20 cellular contexts compared by ENCODE assay signal in the genomic region with DNA sequence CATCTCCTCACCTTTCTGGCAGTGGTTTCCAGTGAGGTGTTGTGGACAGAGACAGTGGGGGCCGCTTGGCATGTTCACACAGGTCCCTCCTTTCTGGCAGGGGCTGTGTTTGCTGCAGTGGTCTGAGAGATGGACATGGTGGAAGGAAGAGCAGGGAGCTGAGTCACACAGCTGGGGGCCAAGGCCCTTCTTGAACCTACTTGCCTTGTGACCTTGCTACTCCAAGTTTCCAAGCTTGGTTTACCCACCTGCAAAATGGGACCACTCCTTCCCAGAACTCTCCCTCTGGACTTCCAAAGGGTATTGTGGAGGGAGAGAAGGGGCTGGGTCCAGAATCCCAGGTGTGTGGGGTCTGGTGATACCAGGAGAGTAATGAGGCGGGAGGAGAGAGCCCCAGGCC. TPM values are rescaled to one million over a fixed set of nuclear protein-coding genes. Genes with fewer than 3 reads are reported as not detected.
DNase-seq lines count a peak whose midpoint lies in the region; ATAC-seq lines count a peak whose summit lies in the region.
"Had no signal": no experiment of that assay in that cellular context is flagged by ENCODE, and none has a peak within 500 bp of the region (broad histone marks: within the 10 kb centered on the region; RNA-seq: fewer than 3 reads in every experiment).

No MANE protein-coding gene starts in this region.

- POLR2A ChIA-PET in CD4-positive, alpha-beta memory T cell (lab: Charles Lee; ENCODE audit: partially characterized antibody), result interaction anchor here (1.1 to 7.1 kb wide), 9 partner anchors 9 to 92 kb away, joined by 4 to 555 read pairs (median 19); a partner anchor contains a TSS

- peaks cover 6 to 37% (median 23%) of the 10 kb centered on the region in 4 donors for H3K4me1 Mint-ChIP-seq in CD4-positive, alpha-beta memory T cell
- peaks cover 25% of the 10 kb centered on the region for H3K4me1 Mint-ChIP-seq in activated naive CD8-positive, alpha-beta T cell treated with anti-CD3 and anti-CD28 coated beads for 36 hours
- peaks cover 43 to 44% of the 10 kb centered on the region in 2 donors for H3K4me1 Mint-ChIP-seq in natural killer cell treated with Interleukin-12 subunit alpha and Interleukin-12 subunit beta and Interleukin-15 and Interleukin-18, amount 100 ng/mL, for 72 hours (ENCODE audit: low read depth in 2 of 2)

- no peak overlapping the region for H2BK5ac ChIP-seq in trophoblast cell (ENCODE audit: low read depth, low read length, poor library complexity)

- no peak overlapping the region for H3K14ac ChIP-seq in trophoblast cell (ENCODE audit: low read length)

- peaks cover 2% of the 10 kb centered on the region for H3K79me1 ChIP-seq in trophoblast cell (ENCODE audit: low read length)

- no peak for ATAC-seq in natural killer cell treated with Interleukin-12 subunit alpha and Interleukin-12 subunit beta and Interleukin-15 and Interleukin-18, amount 100 ng/mL, for 72 hours
- ATAC-seq in sciatic nerve (no peak), HG02610 (IDR thresholded peaks at IDR 0.05; ENCODE audit: unreplicated experiment) (no peak)

- H4K8ac ChIP-seq in trophoblast cell (ENCODE audit: low read depth, low read length), result no peak overlapping the region

- no peak overlapping the region for H3K23ac ChIP-seq in trophoblast cell (ENCODE audit: low read length)

- intact Hi-C loops in CD4-positive, alpha-beta memory T cell (cut with micrococcal nuclease), result no loop called here
- intact Hi-C loops in sciatic nerve (cut with DNase I), result no loop called here

- H3K4me1 ChIP-seq in CD4-positive, alpha-beta memory T cell (ENCODE audit: insufficient read depth, low read length), result peaks cover 39% of the 10 kb centered on the region
- peaks cover 14 to 23% of the 10 kb centered on the region in 2 experiments for H3K4me1 ChIP-seq in trophoblast cell (ENCODE audit: control insufficient read depth in 1 of 2, insufficient read depth in 2 of 2, low read length in 2 of 2)

- H2BK12ac ChIP-seq in trophoblast cell (ENCODE audit: low read length), result no peak overlapping the region

- peak overlapping the region in 4 of 7 donors; percentile 30 to 84 (median 61) for H3K27ac Mint-ChIP-seq in CD4-positive, alpha-beta memory T cell
- no peak overlapping the region for H3K27ac Mint-ChIP-seq in activated naive CD8-positive, alpha-beta T cell treated with anti-CD3 and anti-CD28 coated beads for 36 hours
- no peak overlapping the region for H3K27ac Mint-ChIP-seq in natural killer cell treated with Interleukin-12 subunit alpha and Interleukin-12 subunit beta and Interleukin-15 and Interleukin-18, amount 100 ng/mL, for 72 hours
- H3K27ac Mint-ChIP-seq: progenitor cell of endocrine pancreas had no signal

- no CpG with 5 or more reads among the region's 2 CpGs for WGBS in trophoblast cell (ENCODE audit: extremely low coverage, insufficient coverage, insufficient read length)

- no peak overlapping the region for H4K91ac ChIP-seq in trophoblast cell (ENCODE audit: low read depth, low read length)

- H3K36me3 Mint-ChIP-seq in CD4-positive, alpha-beta memory T cell, result no peaks in the 10 kb centered on the region
- H3K36me3 Mint-ChIP-seq in activated naive CD8-positive, alpha-beta T cell treated with anti-CD3 and anti-CD28 coated beads for 36 hours, result no peaks in the 10 kb centered on the region
- no peaks in the 10 kb centered on the region for H3K36me3 Mint-ChIP-seq in natural killer cell treated with Interleukin-12 subunit alpha and Interleukin-12 subunit beta and Interleukin-15 and Interleukin-18, amount 100 ng/mL, for 72 hours
- H3K36me3 Mint-ChIP-seq: CD8-positive, alpha-beta memory T cell had no signal

- H3K9me3 Mint-ChIP-seq in CD4-positive, alpha-beta memory T cell, result no peaks in the 10 kb centered on the region
- H3K9me3 Mint-ChIP-seq in activated naive CD8-positive, alpha-beta T cell treated with anti-CD3 and anti-CD28 coated beads for 36 hours, result no peaks in the 10 kb centered on the region
- no peaks in the 10 kb centered on the region for H3K9me3 Mint-ChIP-seq in natural killer cell treated with Interleukin-12 subunit alpha and Interleukin-12 subunit beta and Interleukin-15 and Interleukin-18, amount 100 ng/mL, for 72 hours
- H3K9me3 Mint-ChIP-seq: CD8-positive, alpha-beta memory T cell had no signal

- H3K27me3 ChIP-seq in CD4-positive, alpha-beta memory T cell (ENCODE audit: insufficient read depth, low read length), result no peaks in the 10 kb centered on the region
- H3K27me3 ChIP-seq in trophoblast cell (ENCODE audit: insufficient read depth, low read length), result peaks cover 28% of the 10 kb centered on the region

- CTCF ChIA-PET in CD4-positive, alpha-beta memory T cell (lab: Charles Lee; ENCODE audit: partially characterized antibody), result interaction anchor here (1.0 to 16.6 kb wide), 16 partner anchors 12 to 292 kb away, joined by 3 to 821 read pairs (median 32); a partner anchor contains a TSS

- H2BK120ac ChIP-seq in trophoblast cell (ENCODE audit: insufficient read depth, low read length, poor library complexity), result no peak overlapping the region

- H3K9me3 ChIP-seq in CD4-positive, alpha-beta memory T cell (ENCODE audit: control insufficient read depth in 1 of 2, low read length in 2 of 2), result no peaks in the 10 kb centered on the region
- peaks cover 1% of the 10 kb centered on the region for H3K9me3 ChIP-seq in trophoblast cell (ENCODE audit: insufficient read depth, low read depth, low read length)

- H4K12ac ChIP-seq in trophoblast cell (ENCODE audit: low read depth, low read length), result no peak overlapping the region

- no peak overlapping the region for H3K4ac ChIP-seq in trophoblast cell (ENCODE audit: low read depth, low read length)

- no peak overlapping the region for H3K4me2 ChIP-seq in trophoblast cell (ENCODE audit: low read length)

- no peak overlapping the region for H3K9ac ChIP-seq in trophoblast cell (ENCODE audit: low read length)

- no peak overlapping the region for H3K27ac ChIP-seq in CD4-positive, alpha-beta memory T cell (ENCODE audit: low read depth, low read length)
- no peak overlapping the region for H3K27ac ChIP-seq in trophoblast cell (ENCODE audit: low read depth, low read length)
- H3K27ac ChIP-seq: epithelial cell of prostate had no signal

- no peaks in the 10 kb centered on the region for H3K79me2 ChIP-seq in trophoblast cell (ENCODE audit: control insufficient read depth, insufficient read depth, low read length, poor library complexity)

- no peak overlapping the region for H3K18ac ChIP-seq in trophoblast cell (ENCODE audit: low read length)

- DNase-seq in CD4-positive, alpha-beta memory T cell, result no peak
- DNase-seq in HuH-7.5 (ENCODE audit: low spot score) (peak; percentile 8), sciatic nerve (ENCODE audit: low spot score) (no peak), trophoblast cell (no peak)
- DNase-seq in activated naive CD8-positive, alpha-beta T cell treated with anti-CD3 and anti-CD28 coated beads for 36 hours, result no peak
- no peak for DNase-seq in natural killer cell treated with Interleukin-12 subunit alpha and Interleukin-12 subunit beta and Interleukin-15 and Interleukin-18, amount 100 ng/mL, for 72 hours (ENCODE audit: low spot score)
- DNase-seq: CD8-positive, alpha-beta memory T cell; cerebellar nuclear complex; islet precursor cell; midbrain; NCI-H1092; NCI-H2171; NK-92 treated with Interleukin-12 subunit alpha and Interleukin-12 subunit beta, amount 100 ng/mL, for 24 hours; SHP77 treated with DMSO at 0.1 percent for 48 hours; stimulated activated CD4-positive, alpha-beta T cell treated with anti-CD3 and anti-CD28 coated beads, Interleukin-15, amount 100 ng/mL, for 24 hours had no signal

- H3K36me3 ChIP-seq in CD4-positive, alpha-beta memory T cell (ENCODE audit: insufficient read depth, low read length), result no peaks in the 10 kb centered on the region
- no peaks in the 10 kb centered on the region for H3K36me3 ChIP-seq in trophoblast cell (ENCODE audit: control insufficient read depth in 1 of 2, insufficient read depth in 2 of 2, low read length in 2 of 2)

- no peak overlapping the region for H2AK5ac ChIP-seq in trophoblast cell (ENCODE audit: low read length)

- H3K4me3 ChIP-seq in CD4-positive, alpha-beta memory T cell (ENCODE audit: low read length in 2 of 2), result no peak overlapping the region
- H3K4me3 ChIP-seq in trophoblast cell (ENCODE audit: low read depth, low read length), result no peak overlapping the region

- H3K4me3 Mint-ChIP-seq in CD4-positive, alpha-beta memory T cell, result peak overlapping the region in 1 of 8 donors; percentile 52
- H3K4me3 Mint-ChIP-seq in activated naive CD8-positive, alpha-beta T cell treated with anti-CD3 and anti-CD28 coated beads for 36 hours, result peak overlapping the region; percentile 32
- H3K4me3 Mint-ChIP-seq in natural killer cell treated with Interleukin-12 subunit alpha and Interleukin-12 subunit beta and Interleukin-15 and Interleukin-18, amount 100 ng/mL, for 72 hours, result peak overlapping the region; percentile 68

- no peak overlapping the region for H2AFZ ChIP-seq in trophoblast cell (ENCODE audit: insufficient read depth, low read length, poor library complexity)

- H3K27me3 Mint-ChIP-seq in CD4-positive, alpha-beta memory T cell, result no peaks in the 10 kb centered on the region
- H3K27me3 Mint-ChIP-seq in activated naive CD8-positive, alpha-beta T cell treated with anti-CD3 and anti-CD28 coated beads for 36 hours, result peaks cover 23% of the 10 kb centered on the region
- peaks cover 10 to 13% of the 10 kb centered on the region in 2 donors for H3K27me3 Mint-ChIP-seq in natural killer cell treated with Interleukin-12 subunit alpha and Interleukin-12 subunit beta and Interleukin-15 and Interleukin-18, amount 100 ng/mL, for 72 hours

RNA-seq across cellular contexts. Expression of a gene that starts 4.1 kb away (rescaled TPM):
- not detected for total RNA-seq in CD4-positive, alpha-beta memory T cell
- polyA plus RNA-seq in CD4-positive, alpha-beta memory T cell, result 1 to 10 TPM; 2.0 to 2.4 TPM
- total RNA-seq in activated naive CD8-positive, alpha-beta T cell treated with anti-CD3 and anti-CD28 coated beads for 36 hours, result 1 to 10 TPM; 5.6 TPM
- under 1 TPM in 1 of 2 donors, not detected in 1; 0.45 TPM for total RNA-seq in natural killer cell treated with Interleukin-12 subunit alpha and Interleukin-12 subunit beta and Interleukin-15 and Interleukin-18, amount 100 ng/mL, for 72 hours
- 0.49 TPM for total RNA-seq in sciatic nerve
- 0.47 and 0.49 TPM in 2 replicates for polyA plus RNA-seq in trophoblast cell (2013)

RNA-seq across cellular contexts. Expression of a gene that starts 4.9 kb away (rescaled TPM):
- total RNA-seq in CD4-positive, alpha-beta memory T cell, result not detected
- polyA plus RNA-seq in CD4-positive, alpha-beta memory T cell, result not detected
- not detected for total RNA-seq in activated naive CD8-positive, alpha-beta T cell treated with anti-CD3 and anti-CD28 coated beads for 36 hours
- total RNA-seq in natural killer cell treated with Interleukin-12 subunit alpha and Interleukin-12 subunit beta and Interleukin-15 and Interleukin-18, amount 100 ng/mL, for 72 hours, result not detected
- total RNA-seq in sciatic nerve, result not detected
- polyA plus RNA-seq in trophoblast cell (2013), result not detected in 2 replicates
- total RNA-seq: CD8-positive, alpha-beta memory T cell; glomerular endothelial cell; progenitor cell of endocrine pancreas had no signal
- polyA plus RNA-seq: CD8-positive, alpha-beta memory T cell; thymus had no signal

RNA-seq across cellular contexts. Expression of a gene that starts 21.1 kb away (rescaled TPM):
- under 1 TPM in 1 of 2 experiments, not detected in 1; 0.11 TPM for total RNA-seq in CD4-positive, alpha-beta memory T cell
- not detected for polyA plus RNA-seq in CD4-positive, alpha-beta memory T cell
- total RNA-seq in activated naive CD8-positive, alpha-beta T cell treated with anti-CD3 and anti-CD28 coated beads for 36 hours, result not detected
- total RNA-seq in natural killer cell treated with Interleukin-12 subunit alpha and Interleukin-12 subunit beta and Interleukin-15 and Interleukin-18, amount 100 ng/mL, for 72 hours, result not detected
- total RNA-seq in sciatic nerve, result not detected
- not detected in 2 replicates for polyA plus RNA-seq in trophoblast cell (2013)
- total RNA-seq: glomerular endothelial cell, progenitor cell of endocrine pancreas had no signal

RNA-seq across cellular contexts. Expression of a gene that starts 21.2 kb away (rescaled TPM):
- total RNA-seq in CD4-positive, alpha-beta memory T cell, result 100 to 1,000 TPM; 189 to 191 TPM
- polyA plus RNA-seq in CD4-positive, alpha-beta memory T cell, result 100 to 1,000 TPM in 1 of 2 donors, 10 to 100 TPM in 1; 72.4 to 203 TPM
- 100 to 1,000 TPM; 113 to 115 TPM for total RNA-seq in activated naive CD8-positive, alpha-beta T cell treated with anti-CD3 and anti-CD28 coated beads for 36 hours
- total RNA-seq in natural killer cell treated with Interleukin-12 subunit alpha and Interleukin-12 subunit beta and Interleukin-15 and Interleukin-18, amount 100 ng/mL, for 72 hours, result 100 to 1,000 TPM in 1 of 2 donors, 10 to 100 TPM in 1; 58.1 to 113 TPM
- total RNA-seq in sciatic nerve, result 25.0 TPM
- 15.2 and 16.0 TPM in 2 replicates for polyA plus RNA-seq in trophoblast cell (2013)

RNA-seq across cellular contexts. Expression of a gene that starts 41.3 kb away (rescaled TPM):
- total RNA-seq in CD4-positive, alpha-beta memory T cell, result 1 to 10 TPM; 5.2 to 7.2 TPM
- 10 to 100 TPM; 14.3 to 17.8 TPM for polyA plus RNA-seq in CD4-positive, alpha-beta memory T cell
- 10 to 100 TPM; 21.5 to 21.8 TPM for total RNA-seq in activated naive CD8-positive, alpha-beta T cell treated with anti-CD3 and anti-CD28 coated beads for 36 hours
- total RNA-seq in natural killer cell treated with Interleukin-12 subunit alpha and Interleukin-12 subunit beta and Interleukin-15 and Interleukin-18, amount 100 ng/mL, for 72 hours, result 1 to 10 TPM in 1 of 2 donors, under 1 TPM in 1; 0.83 to 2.6 TPM
- total RNA-seq in sciatic nerve, result 8.2 TPM
- polyA plus RNA-seq in trophoblast cell (2013), result 1.7 and 1.9 TPM in 2 replicates

Comparison
In these comparisons a context has a peak if more than half of its experiments do, and no peak if none do; other contexts are left out.
1. H3K27ac Mint-ChIP-seq: peak in CD4-positive, alpha-beta memory T cell (4 of 7); none in activated naive CD8-positive, alpha-beta T cell treated with anti-CD3 and anti-CD28 coated beads for 36 hours (single experiment) and natural killer cell treated with Interleukin-12 subunit alpha and Interleukin-12 subunit beta and Interleukin-15 and Interleukin-18, amount 100 ng/mL, for 72 hours (0 of 2).